In the genomic region with DNA sequence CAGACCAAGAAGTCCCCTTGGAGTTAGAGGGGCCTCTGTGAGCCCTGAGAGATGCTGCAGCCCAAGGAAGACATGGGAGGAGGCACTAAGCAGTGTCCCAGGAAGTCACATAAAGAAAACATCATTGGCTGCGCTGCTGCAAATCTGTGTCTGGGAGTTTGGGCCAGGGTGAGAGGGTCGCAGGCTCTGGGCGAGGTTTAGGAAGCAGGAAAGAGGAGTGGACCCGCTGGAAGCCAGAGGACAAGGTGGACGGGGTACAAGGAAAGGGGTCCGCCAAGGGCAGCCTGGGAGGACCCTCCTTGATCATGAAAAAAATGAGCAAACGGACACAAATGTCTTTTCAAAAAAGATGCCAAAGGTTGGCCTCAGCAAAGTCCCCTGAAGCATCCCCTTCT, we compare ENCODE assay signal across 12 cellular contexts. TPM values are rescaled to one million over a fixed set of nuclear protein-coding genes. Genes with fewer than 3 reads are reported as not detected.
A peak's percentile ranks its signal among the peaks of the same experiment; 100 is the strongest.
DNase-seq lines count a peak whose midpoint lies in the region; ATAC-seq and TF ChIP-seq lines count a peak whose summit lies in the region.
"Had no signal": no experiment of that assay in that cellular context is flagged by ENCODE, and none has a peak within 500 bp of the region (broad histone marks: within the 10 kb centered on the region; RNA-seq: fewer than 3 reads in every experiment).

No MANE protein-coding gene starts in this region.

- H3K27ac Mint-ChIP-seq in activated T-cell treated with anti-CD3 and anti-CD28 coated beads, Interleukin-2, amount 50 U/mL, for 24 hours = peak overlapping the region; percentile 100
- peak overlapping the region; percentile 100 for H3K27ac Mint-ChIP-seq in activated CD4-positive, alpha-beta memory T cell treated with anti-CD3 and anti-CD28 coated beads, Interleukin-2, amount 10 ng/mL, durations not matched to agents 7 days and 5 days

- TF ChIP-seq RAD21 in liver (IDR thresholded peaks at IDR 0.05) = no peak

- POLR2A ChIA-PET in activated CD4-positive, alpha-beta memory T cell treated with anti-CD3 and anti-CD28 coated beads, Interleukin-2, amount 10 ng/mL, durations not matched to agents 7 days and 5 days (lab: Charles Lee) = interaction anchor here (0.6 to 6.0 kb wide), 20 partner anchors 8 to 211 kb away, joined by 3 to 70 read pairs (median 12); a partner anchor contains a TSS

- peaks cover 0 to 8% (median 5%) of the 10 kb centered on the region in 4 donors for H3K4me1 ChIP-seq in liver (ENCODE audit: control insufficient read depth in 4 of 4, insufficient read depth in 4 of 4, low read length in 3 of 4)
- peaks cover 21 to 63% (median 32%) of the 10 kb centered on the region in 4 donors for H3K4me1 ChIP-seq in stomach

- peaks cover 93% of the 10 kb centered on the region for H3K4me1 Mint-ChIP-seq in activated T-cell treated with anti-CD3 and anti-CD28 coated beads, Interleukin-2, amount 50 U/mL, for 24 hours (ENCODE audit: low read depth)
- H3K4me1 Mint-ChIP-seq in activated CD4-positive, alpha-beta memory T cell treated with anti-CD3 and anti-CD28 coated beads, Interleukin-2, amount 10 ng/mL, durations not matched to agents 7 days and 5 days = peaks cover 92% of the 10 kb centered on the region

- no peaks in the 10 kb centered on the region for H3K27me3 Mint-ChIP-seq in activated T-cell treated with anti-CD3 and anti-CD28 coated beads, Interleukin-2, amount 50 U/mL, for 24 hours
- no peaks in the 10 kb centered on the region for H3K27me3 Mint-ChIP-seq in activated CD4-positive, alpha-beta memory T cell treated with anti-CD3 and anti-CD28 coated beads, Interleukin-2, amount 10 ng/mL, durations not matched to agents 7 days and 5 days

- H3K36me3 ChIP-seq in liver (ENCODE audit: control insufficient read depth in 4 of 4, insufficient read depth in 3 of 4, low read depth in 1 of 4, low read length in 3 of 4) = no peaks in the 10 kb centered on the region
- H3K36me3 ChIP-seq in stomach = no peaks in the 10 kb centered on the region
- H3K36me3 ChIP-seq: gastrocnemius medialis, WERI-Rb-1 had no signal

- peaks cover 2% of the 10 kb centered on the region for H3K9me3 Mint-ChIP-seq in activated T-cell treated with anti-CD3 and anti-CD28 coated beads, Interleukin-2, amount 50 U/mL, for 24 hours
- H3K9me3 Mint-ChIP-seq in activated CD4-positive, alpha-beta memory T cell treated with anti-CD3 and anti-CD28 coated beads, Interleukin-2, amount 10 ng/mL, durations not matched to agents 7 days and 5 days = peaks cover 6% of the 10 kb centered on the region

- H3K4me3 ChIP-seq in liver (ENCODE audit: low read depth in 1 of 3, low read length in 3 of 3) = no peak overlapping the region
- H3K4me3 ChIP-seq in stomach = no peak overlapping the region

- TF ChIP-seq CTCF in liver (IDR thresholded peaks at IDR 0.05; ENCODE audit: low read depth, low read length, missing input control) = no peak
- TF ChIP-seq CTCF in stomach (IDR thresholded peaks at IDR 0.05) = no peak

- no peak for TF ChIP-seq POLR2A in stomach (IDR thresholded peaks at IDR 0.05)

- 84% methylated on average over 7 of the region's 7 CpGs for WGBS in liver
- 68 to 88% (median 82%) methylated on average over 7 of the region's 7 CpGs for WGBS in stomach, 5 donors

- peak overlapping the region; percentile 88 for H3K4me3 Mint-ChIP-seq in activated T-cell treated with anti-CD3 and anti-CD28 coated beads, Interleukin-2, amount 50 U/mL, for 24 hours
- H3K4me3 Mint-ChIP-seq in activated CD4-positive, alpha-beta memory T cell treated with anti-CD3 and anti-CD28 coated beads, Interleukin-2, amount 10 ng/mL, durations not matched to agents 7 days and 5 days = peak overlapping the region; percentile 84

- no peak overlapping the region for H3K9ac ChIP-seq in liver (ENCODE audit: low read depth in 1 of 2, low read length in 2 of 2)
- H3K9ac ChIP-seq: KMS-11 had no signal

- intact Hi-C loops in stomach (cut with DNase I; ENCODE audit: low total_unique reads) = no loop called here

- H3K27me3 ChIP-seq in liver (ENCODE audit: control insufficient read depth in 4 of 4, insufficient read depth in 4 of 4, low read length in 3 of 4) (no peaks in the 10 kb centered on the region), stomach (no peaks in the 10 kb centered on the region)
- H3K27me3 ChIP-seq: gastrocnemius medialis had no signal

- TF ChIP-seq EP300 in stomach (IDR thresholded peaks at IDR 0.05) = no peak

- peak overlapping the region; percentile 78 to 83 for H3K27ac ChIP-seq in liver (ENCODE audit: low read depth in 1 of 2, low read length in 2 of 2)
- H3K27ac ChIP-seq in stomach = peak overlapping the region; percentile 65 to 85 (median 78)
- H3K27ac ChIP-seq: KMS-11, WERI-Rb-1 had no signal

- DNase-seq in activated T-cell treated with anti-CD3 and anti-CD28 coated beads, Interleukin-2, amount 50 U/mL, for 24 hours = no peak
- no peak for DNase-seq in activated T-cell treated with anti-CD3 and anti-CD28 coated beads, Interleukin-2, amount 50 U/mL, for 48 hours
- DNase-seq in activated CD4-positive, alpha-beta memory T cell treated with anti-CD3 and anti-CD28 coated beads, Interleukin-2, amount 10 ng/mL, durations not matched to agents 7 days and 5 days = no peak
- no peak for DNase-seq in stomach
- no peak for DNase-seq in NCI-H748 (lab: John Stamatoyannopoulos, UW; ENCODE audit: unreplicated experiment)
- DNase-seq: gastrocnemius medialis, NCI-H69, WERI-Rb-1 had no signal

- ATAC-seq in HG03108 (IDR thresholded peaks at IDR 0.05; ENCODE audit: unreplicated experiment) (no peak), HG02759 (IDR thresholded peaks at IDR 0.05; ENCODE audit: unreplicated experiment) (no peak)
- ATAC-seq: gastrocnemius medialis had no signal

- H3K36me3 Mint-ChIP-seq in activated T-cell treated with anti-CD3 and anti-CD28 coated beads, Interleukin-2, amount 50 U/mL, for 24 hours (ENCODE audit: low read depth) = peaks cover 7% of the 10 kb centered on the region
- H3K36me3 Mint-ChIP-seq in activated CD4-positive, alpha-beta memory T cell treated with anti-CD3 and anti-CD28 coated beads, Interleukin-2, amount 10 ng/mL, durations not matched to agents 7 days and 5 days (ENCODE audit: low read depth) = peaks cover 40% of the 10 kb centered on the region

- CTCF ChIA-PET in activated CD4-positive, alpha-beta memory T cell treated with anti-CD3 and anti-CD28 coated beads, Interleukin-2, amount 10 ng/mL, durations not matched to agents 7 days and 5 days (lab: Charles Lee) = interaction anchor here (0.9 to 3.4 kb wide), 7 partner anchors 10 to 132 kb away, joined by 3 to 29 read pairs (median 6); a partner anchor contains a TSS

- no peaks in the 10 kb centered on the region for H3K9me3 ChIP-seq in liver (ENCODE audit: control insufficient read depth in 4 of 4, low read length in 3 of 4)
- no peaks in the 10 kb centered on the region for H3K9me3 ChIP-seq in stomach
- H3K9me3 ChIP-seq: gastrocnemius medialis had no signal

TF ChIP-seq in liver, 16 proteins besides CTCF, POLR2A, EP300 and RAD21 (continues in another document):
- TF ChIP-seq HNF4A (conservative IDR thresholded peaks at IDR 0.05) = no peak
- no peak for TF ChIP-seq NR2F2 (IDR thresholded peaks at IDR 0.05)
- TF ChIP-seq SP1 (IDR thresholded peaks at IDR 0.05) = no peak
- TF ChIP-seq, protein P1, sequence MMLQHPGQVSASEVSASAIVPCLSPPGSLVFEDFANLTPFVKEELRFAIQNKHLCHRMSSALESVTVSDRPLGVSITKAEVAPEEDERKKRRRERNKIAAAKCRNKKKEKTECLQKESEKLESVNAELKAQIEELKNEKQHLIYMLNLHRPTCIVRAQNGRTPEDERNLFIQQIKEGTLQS (IDR thresholded peaks at IDR 0.05) = no peak
- no peak for TF ChIP-seq HNF4G (IDR thresholded peaks at IDR 0.05)
- TF ChIP-seq YY1 (IDR thresholded peaks at IDR 0.05) = no peak
- TF ChIP-seq, protein P2, sequence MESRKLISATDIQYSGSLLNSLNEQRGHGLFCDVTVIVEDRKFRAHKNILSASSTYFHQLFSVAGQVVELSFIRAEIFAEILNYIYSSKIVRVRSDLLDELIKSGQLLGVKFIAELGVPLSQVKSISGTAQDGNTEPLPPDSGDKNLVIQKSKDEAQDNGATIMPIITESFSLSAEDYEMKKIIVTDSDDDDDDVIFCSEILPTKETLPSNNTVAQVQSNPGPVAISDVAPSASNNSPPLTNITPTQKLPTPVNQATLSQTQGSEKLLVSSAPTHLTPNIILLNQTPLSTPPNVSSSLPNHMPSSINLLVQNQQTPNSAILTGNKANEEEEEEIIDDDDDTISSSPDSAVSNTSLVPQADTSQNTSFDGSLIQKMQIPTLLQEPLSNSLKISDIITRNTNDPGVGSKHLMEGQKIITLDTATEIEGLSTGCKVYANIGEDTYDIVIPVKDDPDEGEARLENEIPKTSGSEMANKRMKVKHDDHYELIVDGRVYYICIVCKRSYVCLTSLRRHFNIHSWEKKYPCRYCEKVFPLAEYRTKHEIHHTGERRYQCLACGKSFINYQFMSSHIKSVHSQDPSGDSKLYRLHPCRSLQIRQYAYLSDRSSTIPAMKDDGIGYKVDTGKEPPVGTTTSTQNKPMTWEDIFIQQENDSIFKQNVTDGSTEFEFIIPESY (IDR thresholded peaks at IDR 0.05) = no peak

RNA-seq across cellular contexts. Expression of a gene that starts 15.5 kb away (rescaled TPM):
- 10 to 100 TPM; 85.0 to 86.5 TPM for total RNA-seq in activated CD4-positive, alpha-beta memory T cell treated with anti-CD3 and anti-CD28 coated beads, Interleukin-2, amount 10 ng/mL, durations not matched to agents 7 days and 5 days
- total RNA-seq in liver (10 to 100 TPM; 14.8 to 34.3 TPM), stomach (100 to 1,000 TPM in 1 of 5 donors, 10 to 100 TPM in 4; 10.3 to 122 (median 18.7) TPM)
- polyA plus RNA-seq in liver (10 to 100 TPM; 12.5 to 22.3 TPM), stomach (100 to 1,000 TPM; 126 to 146 (median 129) TPM)

RNA-seq across cellular contexts. Expression of a gene that starts 45.9 kb away (rescaled TPM):
- total RNA-seq in activated CD4-positive, alpha-beta memory T cell treated with anti-CD3 and anti-CD28 coated beads, Interleukin-2, amount 10 ng/mL, durations not matched to agents 7 days and 5 days = 10 to 100 TPM; 50.0 to 51.3 TPM
- total RNA-seq in liver = 1 to 10 TPM; 4.7 to 5.1 TPM
- 1 to 10 TPM; 2.2 to 4.0 TPM for polyA plus RNA-seq in liver
- total RNA-seq in stomach = 1 to 10 TPM in 3 of 5 donors, under 1 TPM in 1, not detected in 1; 0.58 to 9.4 (median 2.8) TPM
- 1 to 10 TPM; 2.0 to 3.5 (median 2.1) TPM for polyA plus RNA-seq in stomach

Comparison
In these comparisons a context has a peak if more than half of its experiments do, and no peak if none do; other contexts are left out.
1. RNA of a gene that starts 45.9 kb away (total RNA-seq): 50.0 to 51.3 TPM in activated CD4-positive, alpha-beta memory T cell treated with anti-CD3 and anti-CD28 coated beads, Interleukin-2, amount 10 ng/mL, durations not matched to agents 7 days and 5 days; 4.7 to 5.1 TPM in liver and 0.58 to 9.4 TPM in stomach; every median in the first group is over 4 times any median in the second.